21 cellular contexts compared by ENCODE assay signal in the genomic region with DNA sequence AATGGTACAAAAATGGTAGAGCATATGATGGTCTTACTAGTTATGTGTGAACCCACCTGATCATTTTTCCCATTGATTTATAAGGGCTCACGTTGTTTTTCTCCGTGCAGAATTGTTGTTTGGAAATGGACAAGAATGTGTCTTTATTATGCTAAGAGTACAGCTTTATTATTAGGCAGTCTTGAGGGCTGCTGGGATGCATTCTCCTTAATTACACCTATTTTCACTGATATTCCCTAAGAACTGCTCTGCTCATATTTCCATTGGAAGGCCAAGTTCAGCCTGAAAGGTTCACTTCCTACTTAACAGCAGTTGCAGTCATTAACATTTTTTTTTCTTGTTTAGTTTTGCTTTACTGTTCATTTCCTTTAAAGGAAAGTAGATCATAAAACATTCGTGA.
DNase-seq lines count a peak whose midpoint lies in the region; ATAC-seq and TF ChIP-seq lines count a peak whose summit lies in the region.
"Had no signal": no experiment of that assay in that cellular context is flagged by ENCODE, and none has a peak within 500 bp of the region (broad histone marks: within the 10 kb centered on the region; RNA-seq: fewer than 3 reads in every experiment).

No MANE protein-coding gene starts in this region.

- H3K27me3 ChIP-seq in HUES64 (ENCODE audit: insufficient read depth, low read length) (no peaks in the 10 kb centered on the region), dorsolateral prefrontal cortex (no peaks in the 10 kb centered on the region), tibial artery (no peaks in the 10 kb centered on the region)
- H3K27me3 ChIP-seq: left lung, MG63, pancreas had no signal

- no peaks in the 10 kb centered on the region for H3K9me3 ChIP-seq in HUES64 (ENCODE audit: insufficient read depth, low read depth, low read length)
- no peaks in the 10 kb centered on the region for H3K9me3 ChIP-seq in tibial artery
- H3K9me3 ChIP-seq: left lung, MG63, pancreas, thoracic aorta had no signal

- intact Hi-C loops in dorsolateral prefrontal cortex (cut with DNase I) (loop anchor here in 1 of 2 donors (2.0 kb wide), 1 partner anchor 64 kb away; no protein-coding TSS in a partner anchor), tibial artery (cut with DNase I; ENCODE audit: low total_unique reads) (no loop called here)

- H3K36me3 ChIP-seq in HUES64 (ENCODE audit: insufficient read depth, low read length) (no peaks in the 10 kb centered on the region), tibial artery (no peaks in the 10 kb centered on the region)
- H3K36me3 ChIP-seq: left lung, MG63, pancreas, thoracic aorta had no signal

- TF ChIP-seq CTCF in dorsolateral prefrontal cortex (IDR thresholded peaks at IDR 0.05 in 54 of 56, conservative IDR thresholded peaks at IDR 0.05 in 2 of 56; ENCODE audit: low read depth in 1 of 56, partially characterized antibody in 56 of 56) (no peak), tibial artery (IDR thresholded peaks at IDR 0.05) (no peak)

- no peak for ATAC-seq in GM18870 (IDR thresholded peaks at IDR 0.05; ENCODE audit: unreplicated experiment)
- ATAC-seq: activated CD8-positive, alpha-beta T cell treated with anti-CD3 and anti-CD28 coated beads, Interleukin-2, amount 10 ng/mL, durations not matched to agents 7 days and 5 days; HCT116; pancreas; stimulated activated memory B cell treated with anti-CD40 and anti-IgM and Interleukin-4, amounts not matched to agents 10 μg/mL and 1 μg/mL and 100 μg/mL, for 72 hours had no signal

- peaks cover 30% of the 10 kb centered on the region for H3K4me1 ChIP-seq in HUES64 (ENCODE audit: insufficient read depth, low read length)
- H3K4me1 ChIP-seq in tibial artery: peaks cover 0 to 10% (median 0%) of the 10 kb centered on the region in 4 donors
- H3K4me1 ChIP-seq: pancreas had no signal

- peak overlapping the region; percentile 74; the same call in 1 of the 2 replicates for H3K27ac ChIP-seq in HUES64 (ENCODE audit: low read depth, low read length)
- peak overlapping the region in 52 of 59 donors; percentile 4 to 83 (median 62) for H3K27ac ChIP-seq in dorsolateral prefrontal cortex
- H3K27ac ChIP-seq in tibial artery: no peak overlapping the region
- H3K27ac ChIP-seq: left lung, pancreas, thoracic aorta had no signal

- H3K4me3 ChIP-seq in HUES64 (ENCODE audit: low read length) (peak overlapping the region; percentile 20; the same call in 1 of the 2 replicates), dorsolateral prefrontal cortex (peak overlapping the region in 52 of 59 donors; percentile 1 to 61 (median 38)), tibial artery (no peak overlapping the region)
- H3K4me3 ChIP-seq: left lung, MG63, pancreas had no signal

- 14% methylated on average over 2 of the region's 3 CpGs for WGBS in HUES64

- DNase-seq in dorsolateral prefrontal cortex (no peak), medulla oblongata (ENCODE audit: extremely low spot score) (peak; percentile 34), renal cortical epithelial cell (ENCODE audit: low read depth) (peak; percentile 12), HT-29 (ENCODE audit: low spot score) (no peak), tibial artery (no peak)
- DNase-seq: activated CD8-positive, alpha-beta T cell treated with anti-CD3 and anti-CD28 coated beads, Interleukin-2, amount 10 ng/mL, durations not matched to agents 7 days and 5 days; activated naive CD4-positive, alpha-beta T cell treated with Interleukin-2 at 50 U/mL for 16 hours; activated T-cell treated with anti-CD3 and anti-CD28 coated beads, Interleukin-2, amount 50 U/mL, for 24 hours; CD4-positive, alpha-beta memory T cell; central memory CD4-positive, alpha-beta T cell; DMS79; left lung; MG63; pancreas; stimulated activated CD4-positive, alpha-beta T cell treated with anti-CD3 and anti-CD28 coated beads, Interleukin-1b, Interleukin-23, amount 100 ng/mL, for 48 hours; T-helper 9 cell had no signal

- H3K9ac ChIP-seq in HUES64 (ENCODE audit: low read depth, low read length): no peak overlapping the region

Comparison
In these comparisons a context has a peak if more than half of its experiments do, and no peak if none do; other contexts are left out.
1. H3K27ac ChIP-seq: peak in HUES64 (single experiment) and dorsolateral prefrontal cortex (52 of 59); none in tibial artery (0 of 2).
2. H3K4me3 ChIP-seq: peak in HUES64 (single experiment) and dorsolateral prefrontal cortex (52 of 59); none in tibial artery (0 of 2).
3. DNase-seq: peak in medulla oblongata (single experiment) and renal cortical epithelial cell (single experiment); none in dorsolateral prefrontal cortex (0 of 10), HT-29 (single experiment) and tibial artery (0 of 2).